ENCODE assay signal across 8 cellular contexts in genomic region chr18:13112982-13113381, GRCh38.
DNase-seq lines count a peak whose midpoint lies in the region; ATAC-seq and TF ChIP-seq lines count a peak whose summit lies in the region.

No MANE protein-coding gene starts in this region.

- peak overlapping the region; percentile 7 for H3K27ac Mint-ChIP-seq in central memory CD8-positive, alpha-beta T cell (ENCODE audit: low read depth)
- no peak overlapping the region for H3K27ac Mint-ChIP-seq in effector memory CD8-positive, alpha-beta T cell
- no peak overlapping the region for H3K27ac Mint-ChIP-seq in T-helper 17 cell

- ATAC-seq in central memory CD8-positive, alpha-beta T cell (replicated peaks; ENCODE audit: extremely low read depth, poor library complexity, severe bottlenecking): no peak
- no peak for ATAC-seq in effector memory CD8-positive, alpha-beta T cell (replicated peaks)
- no peak for ATAC-seq in T-helper 17 cell

- H3K27me3 Mint-ChIP-seq in central memory CD8-positive, alpha-beta T cell: no peaks in the 10 kb centered on the region
- H3K27me3 Mint-ChIP-seq in effector memory CD8-positive, alpha-beta T cell: no peaks in the 10 kb centered on the region
- H3K27me3 Mint-ChIP-seq in T-helper 17 cell: no peaks in the 10 kb centered on the region

- no peaks in the 10 kb centered on the region for H3K4me1 ChIP-seq in BE2C

- H3K9me3 ChIP-seq in BE2C (no peaks in the 10 kb centered on the region), T-helper 17 cell (ENCODE audit: control insufficient read depth, low read length, poor library complexity, severe bottlenecking) (peaks cover 2% of the 10 kb centered on the region)

- H3K27me3 ChIP-seq in BE2C: no peaks in the 10 kb centered on the region

- no peaks in the 10 kb centered on the region for H3K4me1 Mint-ChIP-seq in central memory CD8-positive, alpha-beta T cell
- H3K4me1 Mint-ChIP-seq in effector memory CD8-positive, alpha-beta T cell (ENCODE audit: low read depth in 2 of 2): peaks cover 0 to 2% of the 10 kb centered on the region in 2 donors
- H3K4me1 Mint-ChIP-seq in T-helper 17 cell: peaks cover 4% of the 10 kb centered on the region

- no peak overlapping the region for H3K4me3 Mint-ChIP-seq in central memory CD8-positive, alpha-beta T cell
- no peak overlapping the region for H3K4me3 Mint-ChIP-seq in effector memory CD8-positive, alpha-beta T cell
- no peak overlapping the region for H3K4me3 Mint-ChIP-seq in T-helper 17 cell

- no peaks in the 10 kb centered on the region for H3K9me3 Mint-ChIP-seq in central memory CD8-positive, alpha-beta T cell
- H3K9me3 Mint-ChIP-seq in effector memory CD8-positive, alpha-beta T cell: no peaks in the 10 kb centered on the region

- no peak for TF ChIP-seq POLR2A in NB4 (IDR thresholded peaks at IDR 0.05; ENCODE audit: extremely low read depth, insufficient read length)

- H3K4me3 ChIP-seq in BE2C (ENCODE audit: low read depth, low read length): no peak overlapping the region
- H3K4me3 ChIP-seq in NB4 (ENCODE audit: low read depth, low read length): no peak overlapping the region

- DNase-seq in BE2C: peak; percentile 84
- DNase-seq in NB4 (ENCODE audit: low read depth): peak; percentile 30
- no peak for DNase-seq in central memory CD8-positive, alpha-beta T cell (ENCODE audit: low spot score in 2 of 2)
- DNase-seq in left kidney (ENCODE audit: low read depth, low spot score): peak; percentile 92
- DNase-seq in activated CD4-positive, CD25-positive, alpha-beta regulatory T cell (lab: John Stamatoyannopoulos, UW): no peak
- no peak for DNase-seq in effector memory CD8-positive, alpha-beta T cell
- no peak for DNase-seq in mesenteric fat pad (ENCODE audit: low spot score)
- no peak for DNase-seq in T-helper 17 cell

- TF ChIP-seq CTCF in BE2C (IDR thresholded peaks at IDR 0.05; ENCODE audit: low read depth, low read length) (peak; percentile 66), NB4 (IDR thresholded peaks at IDR 0.05; ENCODE audit: low read depth, low read length) (no peak)

- peaks cover 4% of the 10 kb centered on the region for H3K36me3 ChIP-seq in BE2C

- H3K36me3 Mint-ChIP-seq in central memory CD8-positive, alpha-beta T cell (ENCODE audit: insufficient read depth): peaks cover 28% of the 10 kb centered on the region
- peaks cover 61% of the 10 kb centered on the region for H3K36me3 Mint-ChIP-seq in effector memory CD8-positive, alpha-beta T cell (ENCODE audit: insufficient read depth)
- H3K36me3 Mint-ChIP-seq in T-helper 17 cell (ENCODE audit: low read depth): peaks cover 8% of the 10 kb centered on the region

Comparison
In these comparisons a context has a peak if more than half of its experiments do, and no peak if none do; other contexts are left out.
1. DNase-seq: peak in BE2C (single experiment), NB4 (single experiment) and left kidney (single experiment); none in central memory CD8-positive, alpha-beta T cell (0 of 2), activated CD4-positive, CD25-positive, alpha-beta regulatory T cell (0 of 4), effector memory CD8-positive, alpha-beta T cell (0 of 3), mesenteric fat pad (single experiment) and T-helper 17 cell (0 of 3).